ENCODE assay signal across 1 cellular context in the genomic region with DNA sequence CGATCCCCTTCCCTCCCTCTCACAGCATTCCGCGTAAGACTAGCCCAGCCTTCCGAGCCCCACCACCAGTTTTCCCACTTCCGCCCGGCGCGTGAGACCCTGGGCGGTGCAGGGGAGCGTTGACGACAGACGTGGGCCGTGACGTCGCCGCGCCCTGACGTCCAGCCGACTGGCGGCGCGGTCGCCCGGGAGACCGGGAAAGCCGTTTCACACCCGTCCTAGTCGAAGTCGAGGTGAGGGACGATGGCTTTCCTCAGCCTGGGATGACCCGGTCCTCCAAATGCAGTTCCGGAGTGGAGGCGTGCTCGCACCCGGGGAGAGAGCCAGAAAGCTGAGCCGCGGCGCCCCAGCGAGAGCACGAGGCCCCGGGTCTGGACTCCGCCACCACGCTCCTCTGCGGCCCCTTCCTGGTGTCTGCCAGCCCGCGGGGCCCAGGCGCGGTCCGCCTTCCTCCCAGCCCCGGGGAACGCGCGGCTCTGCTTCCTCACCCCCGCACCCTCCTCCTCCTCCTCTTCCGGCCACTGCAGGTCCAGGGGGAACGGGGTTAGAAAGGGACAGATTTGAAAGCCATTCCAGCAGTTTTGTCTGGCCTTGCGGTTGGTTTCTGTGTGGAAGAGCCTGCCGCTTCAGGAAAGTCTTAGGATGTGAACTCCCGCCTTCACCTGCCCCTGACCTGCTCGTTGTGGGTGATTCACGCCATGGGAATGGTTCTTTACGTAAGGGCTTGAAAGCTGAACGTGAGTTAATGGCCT.
TF ChIP-seq lines count a peak whose summit lies in the region.

A gene (plus strand): TSS at position 210 of the 752 bp plus-strand sequence. CDS start 2,977 bp downstream, outside the sequence.

TF ChIP-seq in K562, 482 proteins besides CTCF, POLR2A, EP300 and RAD21 (continued from another document and continues in another):
- TF ChIP-seq, protein P1, sequence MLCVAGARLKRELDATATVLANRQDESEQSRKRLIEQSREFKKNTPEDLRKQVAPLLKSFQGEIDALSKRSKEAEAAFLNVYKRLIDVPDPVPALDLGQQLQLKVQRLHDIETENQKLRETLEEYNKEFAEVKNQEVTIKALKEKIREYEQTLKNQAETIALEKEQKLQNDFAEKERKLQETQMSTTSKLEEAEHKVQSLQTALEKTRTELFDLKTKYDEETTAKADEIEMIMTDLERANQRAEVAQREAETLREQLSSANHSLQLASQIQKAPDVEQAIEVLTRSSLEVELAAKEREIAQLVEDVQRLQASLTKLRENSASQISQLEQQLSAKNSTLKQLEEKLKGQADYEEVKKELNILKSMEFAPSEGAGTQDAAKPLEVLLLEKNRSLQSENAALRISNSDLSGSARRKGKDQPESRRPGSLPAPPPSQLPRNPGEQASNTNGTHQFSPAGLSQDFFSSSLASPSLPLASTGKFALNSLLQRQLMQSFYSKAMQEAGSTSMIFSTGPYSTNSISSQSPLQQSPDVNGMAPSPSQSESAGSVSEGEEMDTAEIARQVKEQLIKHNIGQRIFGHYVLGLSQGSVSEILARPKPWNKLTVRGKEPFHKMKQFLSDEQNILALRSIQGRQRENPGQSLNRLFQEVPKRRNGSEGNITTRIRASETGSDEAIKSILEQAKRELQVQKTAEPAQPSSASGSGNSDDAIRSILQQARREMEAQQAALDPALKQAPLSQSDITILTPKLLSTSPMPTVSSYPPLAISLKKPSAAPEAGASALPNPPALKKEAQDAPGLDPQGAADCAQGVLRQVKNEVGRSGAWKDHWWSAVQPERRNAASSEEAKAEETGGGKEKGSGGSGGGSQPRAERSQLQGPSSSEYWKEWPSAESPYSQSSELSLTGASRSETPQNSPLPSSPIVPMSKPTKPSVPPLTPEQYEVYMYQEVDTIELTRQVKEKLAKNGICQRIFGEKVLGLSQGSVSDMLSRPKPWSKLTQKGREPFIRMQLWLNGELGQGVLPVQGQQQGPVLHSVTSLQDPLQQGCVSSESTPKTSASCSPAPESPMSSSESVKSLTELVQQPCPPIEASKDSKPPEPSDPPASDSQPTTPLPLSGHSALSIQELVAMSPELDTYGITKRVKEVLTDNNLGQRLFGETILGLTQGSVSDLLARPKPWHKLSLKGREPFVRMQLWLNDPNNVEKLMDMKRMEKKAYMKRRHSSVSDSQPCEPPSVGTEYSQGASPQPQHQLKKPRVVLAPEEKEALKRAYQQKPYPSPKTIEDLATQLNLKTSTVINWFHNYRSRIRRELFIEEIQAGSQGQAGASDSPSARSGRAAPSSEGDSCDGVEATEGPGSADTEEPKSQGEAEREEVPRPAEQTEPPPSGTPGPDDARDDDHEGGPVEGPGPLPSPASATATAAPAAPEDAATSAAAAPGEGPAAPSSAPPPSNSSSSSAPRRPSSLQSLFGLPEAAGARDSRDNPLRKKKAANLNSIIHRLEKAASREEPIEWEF (CRISPR knock-in tag; IDR thresholded peaks at IDR 0.05), result no peak
- TF ChIP-seq RNF2 (IDR thresholded peaks at IDR 0.05), result peak; percentile 22; the same call in 1 of the 2 replicates
- TF ChIP-seq MAFF (IDR thresholded peaks at IDR 0.05; ENCODE audit: low read length), result no peak
- no peak for TF ChIP-seq U2AF1 (optimal IDR thresholded peaks at IDR 0.05; ENCODE audit: low read depth, low read length)
- no peak for TF ChIP-seq FOXJ3 (CRISPR knock-in tag; IDR thresholded peaks at IDR 0.05)
- TF ChIP-seq ZNF695 (CRISPR knock-in tag; IDR thresholded peaks at IDR 0.05), result no peak; the same call in 1 of the 2 replicates
- no peak for TF ChIP-seq TCF7L2 (IDR thresholded peaks at IDR 0.05; ENCODE audit: low read depth, low read length)
- TF ChIP-seq ILK (tag; IDR thresholded peaks at IDR 0.05; ENCODE audit: borderline replicate concordance, low read depth), result no peak
- TF ChIP-seq ZNF778 (CRISPR knock-in tag; IDR thresholded peaks at IDR 0.05), result no peak
- TF ChIP-seq, protein P2, sequence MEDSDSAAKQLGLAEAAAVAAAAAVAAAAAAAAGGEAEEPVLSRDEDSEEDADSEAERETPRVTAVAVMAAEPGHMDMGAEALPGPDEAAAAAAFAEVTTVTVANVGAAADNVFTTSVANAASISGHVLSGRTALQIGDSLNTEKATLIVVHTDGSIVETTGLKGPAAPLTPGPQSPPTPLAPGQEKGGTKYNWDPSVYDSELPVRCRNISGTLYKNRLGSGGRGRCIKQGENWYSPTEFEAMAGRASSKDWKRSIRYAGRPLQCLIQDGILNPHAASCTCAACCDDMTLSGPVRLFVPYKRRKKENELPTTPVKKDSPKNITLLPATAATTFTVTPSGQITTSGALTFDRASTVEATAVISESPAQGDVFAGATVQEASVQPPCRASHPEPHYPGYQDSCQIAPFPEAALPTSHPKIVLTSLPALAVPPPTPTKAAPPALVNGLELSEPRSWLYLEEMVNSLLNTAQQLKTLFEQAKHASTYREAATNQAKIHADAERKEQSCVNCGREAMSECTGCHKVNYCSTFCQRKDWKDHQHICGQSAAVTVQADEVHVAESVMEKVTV (CRISPR knock-in tag; IDR thresholded peaks at IDR 0.05), result no peak
- TF ChIP-seq MEF2A (IDR thresholded peaks at IDR 0.05; ENCODE audit: control insufficient read depth, low read depth, low read length), result no peak
- TF ChIP-seq GTF2A2 (tag; IDR thresholded peaks at IDR 0.05), result no peak
- TF ChIP-seq ZNF75A (CRISPR knock-in tag; IDR thresholded peaks at IDR 0.05), result no peak
- TF ChIP-seq SAFB2 (IDR thresholded peaks at IDR 0.05; ENCODE audit: borderline replicate concordance, low read depth, low read length, severe bottlenecking), result no peak
- TF ChIP-seq KDM5B (IDR thresholded peaks at IDR 0.05; ENCODE audit: insufficient replicate concordance, low read depth, low read length), result peak; percentile 85
- TF ChIP-seq CREBBP (IDR thresholded peaks at IDR 0.05; ENCODE audit: low read depth, low read length), result no peak
- no peak for TF ChIP-seq MCM2 (IDR thresholded peaks at IDR 0.05; ENCODE audit: low read depth)
- TF ChIP-seq, protein P3, sequence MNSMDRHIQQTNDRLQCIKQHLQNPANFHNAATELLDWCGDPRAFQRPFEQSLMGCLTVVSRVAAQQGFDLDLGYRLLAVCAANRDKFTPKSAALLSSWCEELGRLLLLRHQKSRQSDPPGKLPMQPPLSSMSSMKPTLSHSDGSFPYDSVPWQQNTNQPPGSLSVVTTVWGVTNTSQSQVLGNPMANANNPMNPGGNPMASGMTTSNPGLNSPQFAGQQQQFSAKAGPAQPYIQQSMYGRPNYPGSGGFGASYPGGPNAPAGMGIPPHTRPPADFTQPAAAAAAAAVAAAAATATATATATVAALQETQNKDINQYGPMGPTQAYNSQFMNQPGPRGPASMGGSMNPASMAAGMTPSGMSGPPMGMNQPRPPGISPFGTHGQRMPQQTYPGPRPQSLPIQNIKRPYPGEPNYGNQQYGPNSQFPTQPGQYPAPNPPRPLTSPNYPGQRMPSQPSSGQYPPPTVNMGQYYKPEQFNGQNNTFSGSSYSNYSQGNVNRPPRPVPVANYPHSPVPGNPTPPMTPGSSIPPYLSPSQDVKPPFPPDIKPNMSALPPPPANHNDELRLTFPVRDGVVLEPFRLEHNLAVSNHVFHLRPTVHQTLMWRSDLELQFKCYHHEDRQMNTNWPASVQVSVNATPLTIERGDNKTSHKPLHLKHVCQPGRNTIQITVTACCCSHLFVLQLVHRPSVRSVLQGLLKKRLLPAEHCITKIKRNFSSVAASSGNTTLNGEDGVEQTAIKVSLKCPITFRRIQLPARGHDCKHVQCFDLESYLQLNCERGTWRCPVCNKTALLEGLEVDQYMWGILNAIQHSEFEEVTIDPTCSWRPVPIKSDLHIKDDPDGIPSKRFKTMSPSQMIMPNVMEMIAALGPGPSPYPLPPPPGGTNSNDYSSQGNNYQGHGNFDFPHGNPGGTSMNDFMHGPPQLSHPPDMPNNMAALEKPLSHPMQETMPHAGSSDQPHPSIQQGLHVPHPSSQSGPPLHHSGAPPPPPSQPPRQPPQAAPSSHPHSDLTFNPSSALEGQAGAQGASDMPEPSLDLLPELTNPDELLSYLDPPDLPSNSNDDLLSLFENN (IDR thresholded peaks at IDR 0.05; ENCODE audit: low read depth in 2 of 2, low read length in 2 of 2), result no peak; a peak in 1 of 4 replicates
- TF ChIP-seq, protein P4, sequence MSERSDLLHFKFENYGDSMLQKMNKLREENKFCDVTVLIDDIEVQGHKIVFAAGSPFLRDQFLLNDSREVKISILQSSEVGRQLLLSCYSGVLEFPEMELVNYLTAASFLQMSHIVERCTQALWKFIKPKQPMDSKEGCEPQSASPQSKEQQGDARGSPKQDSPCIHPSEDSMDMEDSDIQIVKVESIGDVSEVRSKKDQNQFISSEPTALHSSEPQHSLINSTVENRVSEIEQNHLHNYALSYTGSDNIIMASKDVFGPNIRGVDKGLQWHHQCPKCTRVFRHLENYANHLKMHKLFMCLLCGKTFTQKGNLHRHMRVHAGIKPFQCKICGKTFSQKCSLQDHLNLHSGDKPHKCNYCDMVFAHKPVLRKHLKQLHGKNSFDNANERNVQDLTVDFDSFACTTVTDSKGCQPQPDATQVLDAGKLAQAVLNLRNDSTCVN (CRISPR knock-in tag; IDR thresholded peaks at IDR 0.05), result no peak
- TF ChIP-seq, protein P5, sequence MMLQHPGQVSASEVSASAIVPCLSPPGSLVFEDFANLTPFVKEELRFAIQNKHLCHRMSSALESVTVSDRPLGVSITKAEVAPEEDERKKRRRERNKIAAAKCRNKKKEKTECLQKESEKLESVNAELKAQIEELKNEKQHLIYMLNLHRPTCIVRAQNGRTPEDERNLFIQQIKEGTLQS (IDR thresholded peaks at IDR 0.05), result peak; percentile 74
- TF ChIP-seq, protein P5 (CRISPR knock-in tag; conservative IDR thresholded peaks at IDR 0.05), result peak; percentile 49
- TF ChIP-seq CREB1 (IDR thresholded peaks at IDR 0.05), result peak; percentile 97
- TF ChIP-seq CREB1 (CRISPR knock-in tag; IDR thresholded peaks at IDR 0.05), result peak; percentile 96
- TF ChIP-seq, protein P6, sequence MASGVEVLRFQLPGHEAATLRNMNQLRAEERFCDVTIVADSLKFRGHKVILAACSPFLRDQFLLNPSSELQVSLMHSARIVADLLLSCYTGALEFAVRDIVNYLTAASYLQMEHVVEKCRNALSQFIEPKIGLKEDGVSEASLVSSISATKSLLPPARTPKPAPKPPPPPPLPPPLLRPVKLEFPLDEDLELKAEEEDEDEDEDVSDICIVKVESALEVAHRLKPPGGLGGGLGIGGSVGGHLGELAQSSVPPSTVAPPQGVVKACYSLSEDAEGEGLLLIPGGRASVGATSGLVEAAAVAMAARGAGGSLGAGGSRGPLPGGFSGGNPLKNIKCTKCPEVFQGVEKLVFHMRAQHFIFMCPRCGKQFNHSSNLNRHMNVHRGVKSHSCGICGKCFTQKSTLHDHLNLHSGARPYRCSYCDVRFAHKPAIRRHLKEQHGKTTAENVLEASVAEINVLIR (CRISPR knock-in tag; IDR thresholded peaks at IDR 0.05), result peak; percentile 86
- no peak for TF ChIP-seq GATA2 (CRISPR knock-in tag; IDR thresholded peaks at IDR 0.05)
- TF ChIP-seq, protein P7, sequence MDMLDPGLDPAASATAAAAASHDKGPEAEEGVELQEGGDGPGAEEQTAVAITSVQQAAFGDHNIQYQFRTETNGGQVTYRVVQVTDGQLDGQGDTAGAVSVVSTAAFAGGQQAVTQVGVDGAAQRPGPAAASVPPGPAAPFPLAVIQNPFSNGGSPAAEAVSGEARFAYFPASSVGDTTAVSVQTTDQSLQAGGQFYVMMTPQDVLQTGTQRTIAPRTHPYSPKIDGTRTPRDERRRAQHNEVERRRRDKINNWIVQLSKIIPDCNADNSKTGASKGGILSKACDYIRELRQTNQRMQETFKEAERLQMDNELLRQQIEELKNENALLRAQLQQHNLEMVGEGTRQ (CRISPR knock-in tag; IDR thresholded peaks at IDR 0.05), result no peak
- no peak for TF ChIP-seq CHCHD3 (CRISPR knock-in tag; IDR thresholded peaks at IDR 0.05)
- TF ChIP-seq, protein P8, sequence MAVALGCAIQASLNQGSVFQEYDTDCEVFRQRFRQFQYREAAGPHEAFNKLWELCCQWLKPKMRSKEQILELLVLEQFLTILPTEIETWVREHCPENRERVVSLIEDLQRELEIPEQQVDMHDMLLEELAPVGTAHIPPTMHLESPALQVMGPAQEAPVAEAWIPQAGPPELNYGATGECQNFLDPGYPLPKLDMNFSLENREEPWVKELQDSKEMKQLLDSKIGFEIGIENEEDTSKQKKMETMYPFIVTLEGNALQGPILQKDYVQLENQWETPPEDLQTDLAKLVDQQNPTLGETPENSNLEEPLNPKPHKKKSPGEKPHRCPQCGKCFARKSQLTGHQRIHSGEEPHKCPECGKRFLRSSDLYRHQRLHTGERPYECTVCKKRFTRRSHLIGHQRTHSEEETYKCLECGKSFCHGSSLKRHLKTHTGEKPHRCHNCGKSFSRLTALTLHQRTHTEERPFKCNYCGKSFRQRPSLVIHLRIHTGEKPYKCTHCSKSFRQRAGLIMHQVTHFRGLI (CRISPR knock-in tag; IDR thresholded peaks at IDR 0.05), result no peak
- 0 out of 2 replicates have a peak, but pooled peaks have one; percentile 20 for TF ChIP-seq ZNF217 (CRISPR knock-in tag; IDR thresholded peaks at IDR 0.05)
- TF ChIP-seq, protein P9, sequence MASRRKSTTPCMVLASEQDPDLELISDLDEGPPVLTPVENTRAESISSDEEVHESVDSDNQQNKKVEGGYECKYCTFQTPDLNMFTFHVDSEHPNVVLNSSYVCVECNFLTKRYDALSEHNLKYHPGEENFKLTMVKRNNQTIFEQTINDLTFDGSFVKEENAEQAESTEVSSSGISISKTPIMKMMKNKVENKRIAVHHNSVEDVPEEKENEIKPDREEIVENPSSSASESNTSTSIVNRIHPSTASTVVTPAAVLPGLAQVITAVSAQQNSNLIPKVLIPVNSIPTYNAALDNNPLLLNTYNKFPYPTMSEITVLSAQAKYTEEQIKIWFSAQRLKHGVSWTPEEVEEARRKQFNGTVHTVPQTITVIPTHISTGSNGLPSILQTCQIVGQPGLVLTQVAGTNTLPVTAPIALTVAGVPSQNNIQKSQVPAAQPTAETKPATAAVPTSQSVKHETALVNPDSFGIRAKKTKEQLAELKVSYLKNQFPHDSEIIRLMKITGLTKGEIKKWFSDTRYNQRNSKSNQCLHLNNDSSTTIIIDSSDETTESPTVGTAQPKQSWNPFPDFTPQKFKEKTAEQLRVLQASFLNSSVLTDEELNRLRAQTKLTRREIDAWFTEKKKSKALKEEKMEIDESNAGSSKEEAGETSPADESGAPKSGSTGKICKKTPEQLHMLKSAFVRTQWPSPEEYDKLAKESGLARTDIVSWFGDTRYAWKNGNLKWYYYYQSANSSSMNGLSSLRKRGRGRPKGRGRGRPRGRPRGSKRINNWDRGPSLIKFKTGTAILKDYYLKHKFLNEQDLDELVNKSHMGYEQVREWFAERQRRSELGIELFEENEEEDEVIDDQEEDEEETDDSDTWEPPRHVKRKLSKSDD (conservative IDR thresholded peaks at IDR 0.05; ENCODE audit: low read length), result peak; percentile 77; the same call in 1 of the 2 replicates
- no peak for TF ChIP-seq ZNF3 (CRISPR knock-in tag; IDR thresholded peaks at IDR 0.05)
- no peak for TF ChIP-seq YBX1 (IDR thresholded peaks at IDR 0.05)
- no peak for TF ChIP-seq ZNF253 (CRISPR knock-in tag; conservative IDR thresholded peaks at IDR 0.05)
- TF ChIP-seq, protein P10, sequence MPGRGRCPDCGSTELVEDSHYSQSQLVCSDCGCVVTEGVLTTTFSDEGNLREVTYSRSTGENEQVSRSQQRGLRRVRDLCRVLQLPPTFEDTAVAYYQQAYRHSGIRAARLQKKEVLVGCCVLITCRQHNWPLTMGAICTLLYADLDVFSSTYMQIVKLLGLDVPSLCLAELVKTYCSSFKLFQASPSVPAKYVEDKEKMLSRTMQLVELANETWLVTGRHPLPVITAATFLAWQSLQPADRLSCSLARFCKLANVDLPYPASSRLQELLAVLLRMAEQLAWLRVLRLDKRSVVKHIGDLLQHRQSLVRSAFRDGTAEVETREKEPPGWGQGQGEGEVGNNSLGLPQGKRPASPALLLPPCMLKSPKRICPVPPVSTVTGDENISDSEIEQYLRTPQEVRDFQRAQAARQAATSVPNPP (IDR thresholded peaks at IDR 0.05; ENCODE audit: borderline replicate concordance, insufficient read depth, insufficient read length), result no peak
